Comparison of ENCODE assay signal across 27 cellular contexts in the genomic region with DNA sequence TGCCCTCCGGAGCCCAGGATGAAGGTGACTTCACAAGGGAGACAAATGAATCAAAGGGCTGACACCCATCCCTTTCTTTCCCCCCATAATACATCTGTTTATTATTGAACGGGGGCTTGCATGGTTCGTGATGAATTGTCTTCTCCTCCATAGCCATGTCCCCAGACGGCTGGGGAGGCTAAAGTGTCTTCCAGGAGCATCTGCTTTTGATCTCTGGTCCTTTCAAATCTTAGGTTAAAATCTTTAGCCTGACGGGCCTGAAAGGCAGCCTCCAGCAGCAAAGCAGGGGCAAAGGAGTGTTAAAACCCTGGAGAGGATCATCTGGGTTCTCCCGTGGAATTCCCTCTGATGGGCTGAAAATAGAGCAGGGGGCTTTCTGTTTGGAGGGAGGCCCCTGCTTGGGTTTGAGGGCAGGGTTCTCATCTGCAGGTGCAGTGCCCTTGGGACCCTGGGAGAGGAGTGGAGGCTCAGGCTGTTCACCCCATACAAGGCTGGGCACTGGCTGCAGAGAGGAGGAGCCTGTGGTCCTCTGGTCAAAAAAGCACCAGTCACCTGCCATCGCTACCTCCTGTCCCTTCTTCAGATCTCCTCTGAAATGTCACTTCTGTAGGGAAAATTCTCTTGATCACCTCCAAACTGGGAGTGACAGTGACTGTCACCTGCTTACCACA.
"Had no signal": no experiment of that assay in that cellular context is flagged by ENCODE, and none has a peak within 500 bp of the region (broad histone marks: within the 10 kb centered on the region; RNA-seq: fewer than 3 reads in every experiment).

No MANE protein-coding gene starts in this region.

- ATAC-seq: naive thymus-derived CD8-positive, alpha-beta T cell; natural killer cell treated with Interleukin-12 subunit alpha and Interleukin-12 subunit beta and Interleukin-15 and Interleukin-18, amount 100 ng/mL, for 72 hours; right cardiac atrium; sciatic nerve; stimulated activated effector memory CD8-positive, alpha-beta T cell treated with anti-CD3 and anti-CD28 coated beads, Interleukin-12 subunit alpha, Interleukin-12 subunit beta, amount 100 ng/mL, for 72 hours; stimulated activated naive B cell treated with anti-CD40 and anti-IgM and Interleukin-4, amounts not matched to agents 10 μg/mL and 1 μg/mL and 100 μg/mL, for 72 hours had no signal

- H3K4me2 ChIP-seq: smooth muscle cell had no signal

- H3K4me1 ChIP-seq: parathyroid adenoma, prostate gland, spleen, stomach, tibial nerve, upper lobe of left lung, uterus had no signal

- H3K79me2 ChIP-seq: parathyroid adenoma had no signal

- H3K9ac ChIP-seq: parathyroid adenoma had no signal

- H3K36me3 ChIP-seq: ovary, prostate gland, spleen, stomach, thoracic aorta, thyroid gland, tibial nerve, upper lobe of left lung, uterus had no signal

- H3K4me3 ChIP-seq: ovary, prostate gland, skin epidermis, smooth muscle cell, spleen, stomach, thoracic aorta, thyroid gland, tibial nerve, upper lobe of left lung, uterus had no signal

- DNase-seq: naive B cell; naive thymus-derived CD8-positive, alpha-beta T cell; nephron progenitor cell; occipital lobe; ovary; posterior cingulate gyrus; right cardiac atrium; spleen; stimulated activated CD4-positive, alpha-beta T cell treated with anti-CD3 and anti-CD28 coated beads, Interleukin-12 subunit alpha, Interleukin-12 subunit beta, amount 100 ng/mL, for 4 hours; stimulated activated CD4-positive, alpha-beta T cell treated with anti-CD3 and anti-CD28 coated beads, Interleukin-1b, Interleukin-23, amount 100 ng/mL, for 48 hours; stimulated activated CD4-positive, alpha-beta T cell treated with anti-CD3 and anti-CD28 coated beads, Interleukin-4, amount 100 ng/mL, for 24 hours; stimulated activated naive B cell treated with anti-CD40 and anti-IgM and Interleukin-4, amounts not matched to agents 10 μg/mL and 1 μg/mL and 100 μg/mL, for 72 hours; stimulated activated naive CD4-positive, alpha-beta T cell treated with Interleukin-2 at 50 U/mL for 16 hours; stomach; thyroid gland; trophoblast cell; upper lobe of left lung; uterus had no signal

- H3K9me3 ChIP-seq: ovary, prostate gland, spleen, stomach, thoracic aorta, thyroid gland, tibial nerve, upper lobe of left lung, uterus had no signal

- H2AFZ ChIP-seq: parathyroid adenoma had no signal

- H3K27me3 ChIP-seq: ovary, thyroid gland, tibial nerve, upper lobe of left lung, uterus had no signal

- H3K27ac ChIP-seq: ovary, parathyroid adenoma, prostate gland, skin epidermis, spleen, stomach, thoracic aorta, thyroid gland, tibial nerve, upper lobe of left lung, uterus had no signal
